In genomic region chr13:110216403-110217041, GRCh38 we compare ENCODE assay signal across 11 cellular contexts.
DNase-seq lines count a peak whose midpoint lies in the region; ATAC-seq and TF ChIP-seq lines count a peak whose summit lies in the region.
"Had no signal": no experiment of that assay in that cellular context is flagged by ENCODE, and none has a peak within 500 bp of the region (broad histone marks: within the 10 kb centered on the region; RNA-seq: fewer than 3 reads in every experiment).

No MANE protein-coding gene starts in this region.

- H3K4me3 ChIP-seq in esophagus muscularis mucosa, result no peak overlapping the region
- H3K4me3 ChIP-seq in stomach smooth muscle (ENCODE audit: low read length in 2 of 2), result peak overlapping the region in 1 of 2 donors; percentile 35

- H3K9me3 ChIP-seq in esophagus muscularis mucosa (no peaks in the 10 kb centered on the region), stomach smooth muscle (ENCODE audit: control insufficient read depth in 2 of 2, low read length in 2 of 2) (no peaks in the 10 kb centered on the region)

- H3K9ac ChIP-seq in stomach smooth muscle (ENCODE audit: low read length in 2 of 2), result peak overlapping the region; percentile 18 to 58

- DNase-seq in HFFc6 (peak; percentile 68), esophagus muscularis mucosa (ENCODE audit: extremely low spot score) (no peak), lung microvascular endothelial cell (ENCODE audit: low read depth in 2 of 2) (peak; percentile 56 to 70), activated gamma-delta T cell (lab: John Stamatoyannopoulos, UW) (no peak), NOMO-1 treated with DMSO at 0.1 percent for 48 hours (lab: John Stamatoyannopoulos, UW; ENCODE audit: unreplicated experiment) (no peak)
- DNase-seq in stimulated activated CD4-positive, alpha-beta T cell treated with anti-CD3 and anti-CD28 coated beads, Interleukin-12 subunit alpha, Interleukin-12 subunit beta, amount 100 ng/mL, for 4 hours, result no peak
- DNase-seq: NCI-H1105 treated with DMSO at 0.1 percent for 48 hours, nucleus accumbens had no signal

- H3K4me1 ChIP-seq in esophagus muscularis mucosa (peaks cover 49 to 77% (median 73%) of the 10 kb centered on the region in 4 donors), stomach smooth muscle (ENCODE audit: control insufficient read depth, insufficient read depth, low read length) (peaks cover 54% of the 10 kb centered on the region)

- TF ChIP-seq CTCF in HFFc6 (IDR thresholded peaks at IDR 0.05), result no peak
- no peak for TF ChIP-seq CTCF in esophagus muscularis mucosa (IDR thresholded peaks at IDR 0.05)

- H3K36me3 ChIP-seq in esophagus muscularis mucosa, result peaks cover 11 to 26% (median 22%) of the 10 kb centered on the region in 4 donors
- peaks cover 21% of the 10 kb centered on the region in 2 donors for H3K36me3 ChIP-seq in stomach smooth muscle (ENCODE audit: control insufficient read depth in 2 of 2, insufficient read depth in 2 of 2, low read length in 2 of 2)

- WGBS in esophagus muscularis mucosa, result 56% methylated on average over 10 of the region's 10 CpGs

- peak; percentile 90 for TF ChIP-seq EP300 in esophagus muscularis mucosa (IDR thresholded peaks at IDR 0.05)

- peak overlapping the region; percentile 76 to 84 (median 80) for H3K27ac ChIP-seq in esophagus muscularis mucosa (replicated peaks in 1 of 4)
- peak overlapping the region; percentile 83 for H3K27ac ChIP-seq in stomach smooth muscle (ENCODE audit: low read length)

- peaks cover 2% of the 10 kb centered on the region; the same call in 1 of the 2 replicates for H3K27me3 Mint-ChIP-seq in HFFc6 (ENCODE audit: insufficient read depth)

- peak overlapping the region; percentile 75 for H3K27ac Mint-ChIP-seq in HFFc6
- H3K27ac Mint-ChIP-seq: activated naive CD4-positive, alpha-beta T cell treated with anti-CD3 and anti-CD28 coated beads, Interleukin-2, amount 50 U/mL, for 24 hours had no signal

- no peaks in the 10 kb centered on the region for H3K9me3 Mint-ChIP-seq in HFFc6
- H3K9me3 Mint-ChIP-seq: activated naive CD4-positive, alpha-beta T cell treated with anti-CD3 and anti-CD28 coated beads, Interleukin-2, amount 50 U/mL, for 24 hours had no signal

- H3K27me3 ChIP-seq in esophagus muscularis mucosa, result no peaks in the 10 kb centered on the region
- no peaks in the 10 kb centered on the region for H3K27me3 ChIP-seq in stomach smooth muscle (ENCODE audit: control insufficient read depth in 1 of 2, insufficient read depth in 2 of 2, low read length in 2 of 2)

- peaks cover 31% of the 10 kb centered on the region for H3K4me1 Mint-ChIP-seq in HFFc6 (ENCODE audit: low read depth)
- H3K4me1 Mint-ChIP-seq: activated naive CD4-positive, alpha-beta T cell treated with anti-CD3 and anti-CD28 coated beads, Interleukin-2, amount 50 U/mL, for 24 hours had no signal

- H3K4me3 Mint-ChIP-seq in HFFc6, result no peak overlapping the region
- H3K4me3 Mint-ChIP-seq: activated naive CD4-positive, alpha-beta T cell treated with anti-CD3 and anti-CD28 coated beads, Interleukin-2, amount 50 U/mL, for 24 hours had no signal

- no peaks in the 10 kb centered on the region for H3K36me3 Mint-ChIP-seq in HFFc6 (ENCODE audit: low read depth)
- H3K36me3 Mint-ChIP-seq: activated naive CD4-positive, alpha-beta T cell treated with anti-CD3 and anti-CD28 coated beads, Interleukin-2, amount 50 U/mL, for 24 hours had no signal

- no peak for ATAC-seq in GM21381 (IDR thresholded peaks at IDR 0.05; ENCODE audit: unreplicated experiment)

- no peak for TF ChIP-seq POLR2A in esophagus muscularis mucosa (IDR thresholded peaks at IDR 0.05; ENCODE audit: low read depth)

- intact Hi-C loops in esophagus muscularis mucosa (cut with DNase I), result no loop called here

Comparison
In these comparisons a context has a peak if more than half of its experiments do, and no peak if none do; other contexts are left out.
1. DNase-seq: peak in HFFc6 (single experiment) and lung microvascular endothelial cell (2 of 2); none in esophagus muscularis mucosa (single experiment), stimulated activated CD4-positive, alpha-beta T cell treated with anti-CD3 and anti-CD28 coated beads, Interleukin-12 subunit alpha, Interleukin-12 subunit beta, amount 100 ng/mL, for 4 hours (single experiment), activated gamma-delta T cell (single experiment) and NOMO-1 treated with DMSO at 0.1 percent for 48 hours (single experiment).